8 cellular contexts compared by ENCODE assay signal in genomic region chr1:41383094-41383852, GRCh38. TPM values are rescaled to one million over a fixed set of nuclear protein-coding genes. Genes with fewer than 3 reads are reported as not detected.
A peak's percentile ranks its signal among the peaks of the same experiment; 100 is the strongest.
DNase-seq lines count a peak whose midpoint lies in the region; TF ChIP-seq lines count a peak whose summit lies in the region.

No MANE protein-coding gene starts in this region.

- H3K9ac ChIP-seq in rectal smooth muscle tissue (ENCODE audit: low read length): no peak overlapping the region

- in situ Hi-C loops in GM13977 (cut with MboI; ENCODE audit: low pct_unique_long_range_greater_than_20kb, low sequenced_read_pairs, unreplicated experiment): no loop called here

- no peaks in the 10 kb centered on the region for H3K9me3 Mint-ChIP-seq in T-helper 2 cell treated with Interferon-gamma antibody and Interleukin-4, amounts not matched to agents 5 μg/mL and 100 μg/mL, for 36 hours

- no peaks in the 10 kb centered on the region for H3K36me3 Mint-ChIP-seq in T-helper 2 cell treated with Interferon-gamma antibody and Interleukin-4, amounts not matched to agents 5 μg/mL and 100 μg/mL, for 36 hours (ENCODE audit: low read depth)

- peak overlapping the region; percentile 47 for H3K4me3 Mint-ChIP-seq in T-helper 2 cell treated with Interferon-gamma antibody and Interleukin-4, amounts not matched to agents 5 μg/mL and 100 μg/mL, for 36 hours

- H3K4me3 ChIP-seq in esophagus (ENCODE audit: low read depth in 1 of 2, low read length in 2 of 2) (peak overlapping the region; percentile 56 to 57), rectal smooth muscle tissue (ENCODE audit: low read length) (peak overlapping the region; percentile 56)

- H3K27me3 Mint-ChIP-seq in T-helper 2 cell treated with Interferon-gamma antibody and Interleukin-4, amounts not matched to agents 5 μg/mL and 100 μg/mL, for 36 hours (ENCODE audit: low read depth): peaks cover 62% of the 10 kb centered on the region

- no peak overlapping the region for H3K27ac Mint-ChIP-seq in T-helper 2 cell treated with Interferon-gamma antibody and Interleukin-4, amounts not matched to agents 5 μg/mL and 100 μg/mL, for 36 hours

- DNase-seq in GM13977 (ENCODE audit: low spot score) (peak; percentile 56), SHP77 (lab: John Stamatoyannopoulos, UW) (no peak), epidermal melanocyte (ENCODE audit: insufficient read length, low spot score) (no peak), NCI-H128 (lab: John Stamatoyannopoulos, UW; ENCODE audit: unreplicated experiment) (no peak), NCI-H187 (lab: John Stamatoyannopoulos, UW) (no peak)
- DNase-seq in T-helper 2 cell treated with Interferon-gamma antibody and Interleukin-4, amounts not matched to agents 5 μg/mL and 100 μg/mL, for 36 hours (ENCODE audit: low spot score): peak; percentile 28

- 8 to 21% methylated on average over 45 of the region's 45 CpGs for WGBS in esophagus, 2 donors

- peaks cover 14 to 20% of the 10 kb centered on the region in 2 donors for H3K4me1 ChIP-seq in esophagus (ENCODE audit: control insufficient read depth in 2 of 2, insufficient read depth in 2 of 2, low read length in 1 of 2)
- H3K4me1 ChIP-seq in rectal smooth muscle tissue (ENCODE audit: control insufficient read depth, insufficient read depth, low read length): peaks cover 23% of the 10 kb centered on the region

- peaks cover 0 to 2% of the 10 kb centered on the region in 2 donors for H3K9me3 ChIP-seq in esophagus (ENCODE audit: control insufficient read depth in 2 of 2, insufficient read depth in 1 of 2, low read depth in 1 of 2, low read length in 1 of 2)

- no peaks in the 10 kb centered on the region for H3K27me3 ChIP-seq in esophagus (ENCODE audit: control insufficient read depth in 1 of 2, insufficient read depth in 2 of 2, low read length in 2 of 2)
- H3K27me3 ChIP-seq in rectal smooth muscle tissue (ENCODE audit: control insufficient read depth, insufficient read depth, low read length): peaks cover 11% of the 10 kb centered on the region

- H3K36me3 ChIP-seq in esophagus (ENCODE audit: control insufficient read depth in 2 of 2, insufficient read depth in 2 of 2, low read length in 1 of 2) (no peaks in the 10 kb centered on the region), rectal smooth muscle tissue (ENCODE audit: control insufficient read depth, insufficient read depth, low read length) (no peaks in the 10 kb centered on the region)

- H3K27ac ChIP-seq in esophagus (ENCODE audit: low read depth in 2 of 2, low read length in 1 of 2): peak overlapping the region; percentile 88 to 89
- H3K27ac ChIP-seq in rectal smooth muscle tissue (ENCODE audit: low read depth, low read length): peak overlapping the region; percentile 96

- H3K4me1 Mint-ChIP-seq in T-helper 2 cell treated with Interferon-gamma antibody and Interleukin-4, amounts not matched to agents 5 μg/mL and 100 μg/mL, for 36 hours (ENCODE audit: low read depth): peaks cover 8% of the 10 kb centered on the region

- no peak for TF ChIP-seq CTCF in GM13977 (IDR thresholded peaks at IDR 0.05; ENCODE audit: extremely low read depth, insufficient read depth, missing control alignments)

RNA-seq across cellular contexts. Expression of gene FOXO6, which starts 22.0 kb away (rescaled TPM):
- under 1 TPM; 0.15 to 0.28 TPM for polyA plus RNA-seq in esophagus

Comparison
In these comparisons a context has a peak if more than half of its experiments do, and no peak if none do; other contexts are left out.
1. DNase-seq: peak in GM13977 (single experiment) and T-helper 2 cell treated with Interferon-gamma antibody and Interleukin-4, amounts not matched to agents 5 μg/mL and 100 μg/mL, for 36 hours (single experiment); none in SHP77 (0 of 2), epidermal melanocyte (single experiment), NCI-H128 (single experiment) and NCI-H187 (0 of 2).